ENCODE assay signal across 14 cellular contexts in genomic region chr3:56787258-56787777, GRCh38. TPM values are rescaled to one million over a fixed set of nuclear protein-coding genes. Genes with fewer than 3 reads are reported as not detected.
DNase-seq lines count a peak whose midpoint lies in the region; ATAC-seq and TF ChIP-seq lines count a peak whose summit lies in the region.
"Had no signal": no experiment of that assay in that cellular context is flagged by ENCODE, and none has a peak within 500 bp of the region (broad histone marks: within the 10 kb centered on the region; RNA-seq: fewer than 3 reads in every experiment).

No MANE protein-coding gene starts in this region.

- H3K27me3 ChIP-seq in BLaER1 treated with 17β-estradiol and CSF1 and Interleukin-3, amounts not matched to agents 10 nM and 100 nM, result no peaks in the 10 kb centered on the region
- no peaks in the 10 kb centered on the region for H3K27me3 ChIP-seq in CD8-positive, alpha-beta T cell (ENCODE audit: insufficient read depth, low read length)
- H3K27me3 ChIP-seq in naive thymus-derived CD4-positive, alpha-beta T cell (ENCODE audit: control insufficient read depth in 2 of 2, insufficient read depth in 2 of 2, low read length in 2 of 2), result no peaks in the 10 kb centered on the region
- H3K27me3 ChIP-seq: brain microvascular endothelial cell had no signal

- peak overlapping the region in 6 of 11 experiments; percentile 3 to 90 (median 46); a peak in 11 of 22 replicates for H3K4me2 ChIP-seq in BLaER1 treated with 17β-estradiol and CSF1 and Interleukin-3, amounts not matched to agents 10 nM and 100 nM
- H3K4me2 ChIP-seq: GM23338, PC-9 had no signal

- no peaks in the 10 kb centered on the region for H3K9me3 ChIP-seq in BLaER1 treated with 17β-estradiol and CSF1 and Interleukin-3, amounts not matched to agents 10 nM and 100 nM (replicated peaks in 1 of 11)
- no peaks in the 10 kb centered on the region for H3K9me3 ChIP-seq in CD8-positive, alpha-beta T cell (ENCODE audit: low read length)
- no peaks in the 10 kb centered on the region for H3K9me3 ChIP-seq in naive thymus-derived CD4-positive, alpha-beta T cell (ENCODE audit: control insufficient read depth in 2 of 3, low read length in 3 of 3)
- H3K9me3 ChIP-seq: prostate gland had no signal

- CTCF ChIA-PET in CD8-positive, alpha-beta T cell (lab: Charles Lee), result interaction anchor here (1.8 to 8.6 kb wide), 3 partner anchors 11 to 209 kb away, joined by 4 to 117 read pairs (median 76); partner anchors contain the start of gene ARHGEF3
- CTCF ChIA-PET in naive thymus-derived CD4-positive, alpha-beta T cell (lab: Charles Lee), result interaction anchor here (1.9 to 14.8 kb wide), 2 partner anchors 12 to 134 kb away, joined by 4 to 176 read pairs; partner anchors contain the start of gene ARHGEF3

- no peak overlapping the region for H3K9ac ChIP-seq in BLaER1 treated with 17β-estradiol and CSF1 and Interleukin-3, amounts not matched to agents 10 nM and 100 nM

- H3K4me3 ChIP-seq in BLaER1 treated with 17β-estradiol and CSF1 and Interleukin-3, amounts not matched to agents 10 nM and 100 nM, result no peak overlapping the region
- no peak overlapping the region for H3K4me3 ChIP-seq in CD8-positive, alpha-beta T cell (ENCODE audit: low read depth, low read length)
- H3K4me3 ChIP-seq in naive thymus-derived CD4-positive, alpha-beta T cell (ENCODE audit: low read length), result no peak overlapping the region
- H3K4me3 ChIP-seq: GM23338, PC-9, prostate gland had no signal

- no peaks in the 10 kb centered on the region for H3K9me3 Mint-ChIP-seq in CD8-positive, alpha-beta T cell
- H3K9me3 Mint-ChIP-seq in activated T-cell treated with anti-CD3 and anti-CD28 coated beads, Interleukin-2, amount 50 U/mL, for 72 hours, result no peaks in the 10 kb centered on the region
- H3K9me3 Mint-ChIP-seq in naive thymus-derived CD4-positive, alpha-beta T cell, result no peaks in the 10 kb centered on the region
- H3K9me3 Mint-ChIP-seq: GM23338 had no signal

- DNase-seq in CD8-positive, alpha-beta T cell, result no peak
- DNase-seq in activated T-cell treated with anti-CD3 and anti-CD28 coated beads, Interleukin-2, amount 50 U/mL, for 72 hours, result no peak
- peak in 1 of 9 donors; percentile 19 for DNase-seq in naive thymus-derived CD4-positive, alpha-beta T cell
- no peak for DNase-seq in EL
- DNase-seq: brain microvascular endothelial cell, Calu3, NCI-H146, PC-9 had no signal

- POLR2A ChIA-PET in CD8-positive, alpha-beta T cell (lab: Charles Lee), result interaction anchor here (1.5 to 12.9 kb wide), 3 partner anchors 12 to 47 kb away, joined by 4 to 182 read pairs (median 4); partner anchors contain the start of gene ARHGEF3
- POLR2A ChIA-PET in naive thymus-derived CD4-positive, alpha-beta T cell (lab: Charles Lee), result interaction anchor here (0.6 to 15.1 kb wide), 5 partner anchors 12 to 196 kb away, joined by 3 to 286 read pairs (median 7); partner anchors contain the start of gene ARHGEF3

- H3K4me3 Mint-ChIP-seq in CD8-positive, alpha-beta T cell, result peak overlapping the region; percentile 35
- H3K4me3 Mint-ChIP-seq in activated T-cell treated with anti-CD3 and anti-CD28 coated beads, Interleukin-2, amount 50 U/mL, for 72 hours, result peak overlapping the region; percentile 60 to 66
- H3K4me3 Mint-ChIP-seq in naive thymus-derived CD4-positive, alpha-beta T cell, result peak overlapping the region; percentile 34 to 80 (median 66)
- H3K4me3 Mint-ChIP-seq: GM23338 had no signal

- ATAC-seq in CD8-positive, alpha-beta T cell, result no peak
- ATAC-seq in activated T-cell treated with anti-CD3 and anti-CD28 coated beads, Interleukin-2, amount 50 U/mL, for 72 hours (replicated peaks in 1 of 2), result no peak
- no peak for ATAC-seq in naive thymus-derived CD4-positive, alpha-beta T cell
- ATAC-seq in HG02610 (IDR thresholded peaks at IDR 0.05; ENCODE audit: unreplicated experiment) (no peak), HG03108 (IDR thresholded peaks at IDR 0.05; ENCODE audit: unreplicated experiment) (no peak), HG03457 (IDR thresholded peaks at IDR 0.05; ENCODE audit: unreplicated experiment) (no peak)
- ATAC-seq: GM23338 had no signal

- TF ChIP-seq CTCF in CD8-positive, alpha-beta T cell (IDR thresholded peaks at IDR 0.05), result no peak

- peaks cover 0 to 39% (median 0%) of the 10 kb centered on the region in 11 experiments; a peak in 3 of 22 replicates for H4K20me1 ChIP-seq in BLaER1 treated with 17β-estradiol and CSF1 and Interleukin-3, amounts not matched to agents 10 nM and 100 nM

- intact Hi-C loops in CD8-positive, alpha-beta T cell (cut with DNase I, micrococcal nuclease), result no loop called here
- intact Hi-C loops in naive thymus-derived CD4-positive, alpha-beta T cell (cut with micrococcal nuclease), result no loop called here

- H3K36me3 ChIP-seq in BLaER1 treated with 17β-estradiol and CSF1 and Interleukin-3, amounts not matched to agents 10 nM and 100 nM, result peaks cover 0 to 29% (median 0%) of the 10 kb centered on the region in 11 experiments; a peak in 1 of 22 replicates
- H3K36me3 ChIP-seq in CD8-positive, alpha-beta T cell (ENCODE audit: insufficient read depth, low read length), result no peaks in the 10 kb centered on the region
- H3K36me3 ChIP-seq in naive thymus-derived CD4-positive, alpha-beta T cell (ENCODE audit: control insufficient read depth in 2 of 3, insufficient read depth in 3 of 3, low read length in 3 of 3), result no peaks in the 10 kb centered on the region
- H3K36me3 ChIP-seq: brain microvascular endothelial cell, prostate gland had no signal

- peaks cover 14 to 98% (median 67%) of the 10 kb centered on the region in 10 experiments for H3K4me1 ChIP-seq in BLaER1 treated with 17β-estradiol and CSF1 and Interleukin-3, amounts not matched to agents 10 nM and 100 nM
- H3K4me1 ChIP-seq in CD8-positive, alpha-beta T cell (ENCODE audit: insufficient read depth, low read length), result peaks cover 98% of the 10 kb centered on the region
- H3K4me1 ChIP-seq in naive thymus-derived CD4-positive, alpha-beta T cell (ENCODE audit: control insufficient read depth in 2 of 2, insufficient read depth in 2 of 2, low read length in 2 of 2), result peaks cover 96 to 98% of the 10 kb centered on the region in 2 donors

- no peak overlapping the region for H3K27ac ChIP-seq in BLaER1 treated with 17β-estradiol and CSF1 and Interleukin-3, amounts not matched to agents 10 nM and 100 nM
- peak overlapping the region; percentile 48 for H3K27ac ChIP-seq in CD8-positive, alpha-beta T cell (ENCODE audit: low read depth, low read length)
- H3K27ac ChIP-seq in naive thymus-derived CD4-positive, alpha-beta T cell (ENCODE audit: low read depth, low read length), result peak overlapping the region; percentile 57
- H3K27ac ChIP-seq: brain microvascular endothelial cell, PC-9, prostate gland had no signal

- peaks cover 17% of the 10 kb centered on the region for H3K36me3 Mint-ChIP-seq in CD8-positive, alpha-beta T cell
- H3K36me3 Mint-ChIP-seq in activated T-cell treated with anti-CD3 and anti-CD28 coated beads, Interleukin-2, amount 50 U/mL, for 72 hours (ENCODE audit: insufficient read depth in 2 of 2), result peaks cover 0 to 5% of the 10 kb centered on the region in 2 donors
- peaks cover 0 to 58% (median 5%) of the 10 kb centered on the region in 5 donors for H3K36me3 Mint-ChIP-seq in naive thymus-derived CD4-positive, alpha-beta T cell

- peaks cover 99% of the 10 kb centered on the region for H3K4me1 Mint-ChIP-seq in CD8-positive, alpha-beta T cell (ENCODE audit: low read depth)
- H3K4me1 Mint-ChIP-seq in activated T-cell treated with anti-CD3 and anti-CD28 coated beads, Interleukin-2, amount 50 U/mL, for 72 hours (ENCODE audit: low read depth), result peaks cover 100% of the 10 kb centered on the region
- H3K4me1 Mint-ChIP-seq in naive thymus-derived CD4-positive, alpha-beta T cell, result peaks cover 77 to 100% (median 99%) of the 10 kb centered on the region in 7 donors

- H3K27ac Mint-ChIP-seq in CD8-positive, alpha-beta T cell, result peak overlapping the region; percentile 88
- peak overlapping the region; percentile 80 for H3K27ac Mint-ChIP-seq in activated T-cell treated with anti-CD3 and anti-CD28 coated beads, Interleukin-2, amount 50 U/mL, for 72 hours
- peak overlapping the region; percentile 76 to 98 (median 96) for H3K27ac Mint-ChIP-seq in naive thymus-derived CD4-positive, alpha-beta T cell
- H3K27ac Mint-ChIP-seq: GM23338 had no signal

- no peaks in the 10 kb centered on the region for H3K27me3 Mint-ChIP-seq in CD8-positive, alpha-beta T cell (ENCODE audit: low read depth)
- H3K27me3 Mint-ChIP-seq in activated T-cell treated with anti-CD3 and anti-CD28 coated beads, Interleukin-2, amount 50 U/mL, for 72 hours (ENCODE audit: low read depth), result no peaks in the 10 kb centered on the region
- H3K27me3 Mint-ChIP-seq in naive thymus-derived CD4-positive, alpha-beta T cell, result peaks cover 0 to 2% (median 0%) of the 10 kb centered on the region in 5 donors

RNA-seq across cellular contexts. Expression of gene ARHGEF3, which starts 14.4 kb away (rescaled TPM):
- 10 to 100 TPM; 38.8 to 39.9 TPM for total RNA-seq in CD8-positive, alpha-beta T cell
- total RNA-seq in activated T-cell treated with anti-CD3 and anti-CD28 coated beads, Interleukin-2, amount 50 U/mL, for 72 hours, result 10 to 100 TPM; 21.1 to 43.6 TPM
- 10 to 100 TPM; 79.6 to 99.7 (median 87.0) TPM for total RNA-seq in naive thymus-derived CD4-positive, alpha-beta T cell
- polyA plus RNA-seq in naive thymus-derived CD4-positive, alpha-beta T cell, result 10 to 100 TPM; 78.8 to 94.7 TPM

Comparison
In these comparisons a context has a peak if more than half of its experiments do, and no peak if none do; other contexts are left out.
1. H3K27ac ChIP-seq: peak in CD8-positive, alpha-beta T cell (single experiment) and naive thymus-derived CD4-positive, alpha-beta T cell (single experiment); none in BLaER1 treated with 17β-estradiol and CSF1 and Interleukin-3, amounts not matched to agents 10 nM and 100 nM (0 of 11).
2. Peak in every context shown above with its lines, with median percentiles within 50 percentile points of each other: H3K27ac Mint-ChIP-seq and H3K4me3 Mint-ChIP-seq.